In genomic region chr14:58639842-58640484, GRCh38 we compare ENCODE assay signal across 8 cellular contexts. TPM values are rescaled to one million over a fixed set of nuclear protein-coding genes. Genes with fewer than 3 reads are reported as not detected.
DNase-seq lines count a peak whose midpoint lies in the region; ATAC-seq and TF ChIP-seq lines count a peak whose summit lies in the region.

No MANE protein-coding gene starts in this region.

- H3K36me3 Mint-ChIP-seq in activated T-helper 2 cell treated with anti-CD3 and anti-CD28 coated beads, Interferon-gamma antibody, Interleukin-2, Interleukin-4, amounts not matched to agents 10 μg/mL and 5 μg/mL and 100 μg/mL, durations not matched to agents 14 hours and 24 hours and 36 hours (ENCODE audit: low read depth): peaks cover 25% of the 10 kb centered on the region

- H2AFZ ChIP-seq in trophoblast cell (ENCODE audit: insufficient read depth, low read length, poor library complexity): no peak overlapping the region

- peaks cover 17% of the 10 kb centered on the region for H3K79me2 ChIP-seq in trophoblast cell (ENCODE audit: control insufficient read depth, insufficient read depth, low read length, poor library complexity)

- H3K4me3 Mint-ChIP-seq in activated T-helper 2 cell treated with anti-CD3 and anti-CD28 coated beads, Interferon-gamma antibody, Interleukin-2, Interleukin-4, amounts not matched to agents 10 μg/mL and 5 μg/mL and 100 μg/mL, durations not matched to agents 14 hours and 24 hours and 36 hours (ENCODE audit: low read depth): peak overlapping the region; percentile 84

- H3K36me3 ChIP-seq in heart left ventricle (peaks cover 0 to 42% (median 12%) of the 10 kb centered on the region in 9 donors), trophoblast cell (ENCODE audit: control insufficient read depth in 1 of 2, insufficient read depth in 2 of 2, low read length in 2 of 2) (peaks cover 11 to 22% of the 10 kb centered on the region in 2 experiments)

- H3K27me3 ChIP-seq in AG04450 (ENCODE audit: control insufficient read depth, insufficient read depth, low read length): no peaks in the 10 kb centered on the region
- peaks cover 0 to 24% (median 0%) of the 10 kb centered on the region in 9 donors for H3K27me3 ChIP-seq in heart left ventricle
- H3K27me3 ChIP-seq in trophoblast cell (ENCODE audit: insufficient read depth, low read length): no peaks in the 10 kb centered on the region

- H3K4me1 Mint-ChIP-seq in activated T-helper 2 cell treated with anti-CD3 and anti-CD28 coated beads, Interferon-gamma antibody, Interleukin-2, Interleukin-4, amounts not matched to agents 10 μg/mL and 5 μg/mL and 100 μg/mL, durations not matched to agents 14 hours and 24 hours and 36 hours (ENCODE audit: low read depth): peaks cover 39% of the 10 kb centered on the region

- TF ChIP-seq CTCF in AG04450 (IDR thresholded peaks at IDR 0.05; ENCODE audit: low read depth, low read length) (peak; percentile 80), heart left ventricle (IDR thresholded peaks at IDR 0.05) (peak; percentile 31 to 73 (median 58))

- H4K91ac ChIP-seq in trophoblast cell (ENCODE audit: low read depth, low read length): no peak overlapping the region

- H4K12ac ChIP-seq in trophoblast cell (ENCODE audit: low read depth, low read length): no peak overlapping the region

- H2BK12ac ChIP-seq in trophoblast cell (ENCODE audit: low read length): no peak overlapping the region

- no peak overlapping the region for H3K27ac ChIP-seq in AG04450 (ENCODE audit: low read depth, low read length)
- no peak overlapping the region for H3K27ac ChIP-seq in heart left ventricle
- H3K27ac ChIP-seq in trophoblast cell (ENCODE audit: low read depth, low read length): peak overlapping the region; percentile 22

- no peak overlapping the region for H2AK5ac ChIP-seq in trophoblast cell (ENCODE audit: low read length)

- peaks cover 19% of the 10 kb centered on the region for H3K27me3 Mint-ChIP-seq in activated T-helper 2 cell treated with anti-CD3 and anti-CD28 coated beads, Interferon-gamma antibody, Interleukin-2, Interleukin-4, amounts not matched to agents 10 μg/mL and 5 μg/mL and 100 μg/mL, durations not matched to agents 14 hours and 24 hours and 36 hours (ENCODE audit: low read depth)

- H3K14ac ChIP-seq in trophoblast cell (ENCODE audit: low read length): no peak overlapping the region

- H3K79me1 ChIP-seq in trophoblast cell (ENCODE audit: low read length): peaks cover 20% of the 10 kb centered on the region

- 14 to 18% (median 17%) methylated on average over 5 of the region's 5 CpGs for WGBS in heart left ventricle, 4 donors
- WGBS in trophoblast cell (ENCODE audit: extremely low coverage, insufficient coverage, insufficient read length): no CpG with 5 or more reads among the region's 5 CpGs

- H3K4me1 ChIP-seq in heart left ventricle: peaks cover 0 to 35% (median 25%) of the 10 kb centered on the region in 12 donors
- peaks cover 2 to 3% of the 10 kb centered on the region in 2 experiments for H3K4me1 ChIP-seq in trophoblast cell (ENCODE audit: control insufficient read depth in 1 of 2, insufficient read depth in 2 of 2, low read length in 2 of 2)

- POLR2A ChIA-PET in AG04450 (lab: Yijun Ruan, JAX): interaction anchor here (0.9 to 1.2 kb wide), 2 partner anchors 98 to 138 kb away, joined by 3 to 7 read pairs; no protein-coding TSS in a partner anchor

- peak overlapping the region; percentile 80 for H3K4me2 ChIP-seq in trophoblast cell (ENCODE audit: low read length)

- H3K4ac ChIP-seq in trophoblast cell (ENCODE audit: low read depth, low read length): no peak overlapping the region

- CTCF ChIA-PET in AG04450 (lab: Charles Lee): interaction anchor here (0.6 to 6.4 kb wide), 10 partner anchors 22 to 612 kb away, joined by 3 to 81 read pairs (median 6); no protein-coding TSS in a partner anchor

- no peak overlapping the region for H4K8ac ChIP-seq in trophoblast cell (ENCODE audit: low read depth, low read length)

- H3K9me3 ChIP-seq in AG04450 (ENCODE audit: control insufficient read depth, insufficient read depth, low read length): no peaks in the 10 kb centered on the region; the same call in 1 of the 2 replicates
- no peaks in the 10 kb centered on the region for H3K9me3 ChIP-seq in heart left ventricle
- H3K9me3 ChIP-seq in trophoblast cell (ENCODE audit: insufficient read depth, low read depth, low read length): no peaks in the 10 kb centered on the region

- no peak overlapping the region for H3K9ac ChIP-seq in trophoblast cell (ENCODE audit: low read length)

- no peak overlapping the region for H3K23ac ChIP-seq in trophoblast cell (ENCODE audit: low read length)

- H3K18ac ChIP-seq in trophoblast cell (ENCODE audit: low read length): no peak overlapping the region

- intact Hi-C loops in activated T-helper 2 cell treated with anti-CD3 and anti-CD28 coated beads, Interferon-gamma antibody, Interleukin-2, Interleukin-4, amounts not matched to agents 10 μg/mL and 5 μg/mL and 100 μg/mL, durations not matched to agents 14 hours and 24 hours and 36 hours (cut with micrococcal nuclease): loop anchor here (2.0 to 5.0 kb wide), 4 partner anchors 109 to 382 kb away; partner anchors contain the start of genes KIAA0586 and TIMM9
- intact Hi-C loops in heart left ventricle (cut with DNase I): loop anchor here (2.0 to 10.0 kb wide), 10 partner anchors 135 to 415 kb away; no protein-coding TSS in a partner anchor

- peak overlapping the region; percentile 77 for H3K4me3 ChIP-seq in AG04450 (ENCODE audit: low read depth, low read length)
- peak overlapping the region; percentile 92 for H3K4me3 ChIP-seq in GM08714 (ENCODE audit: low read length)
- H3K4me3 ChIP-seq in heart left ventricle: peak overlapping the region in 9 of 12 donors; percentile 46 to 90 (median 77)
- no peak overlapping the region for H3K4me3 ChIP-seq in trophoblast cell (ENCODE audit: low read depth, low read length)

- no peak overlapping the region for H3K27ac Mint-ChIP-seq in activated T-helper 2 cell treated with anti-CD3 and anti-CD28 coated beads, Interferon-gamma antibody, Interleukin-2, Interleukin-4, amounts not matched to agents 10 μg/mL and 5 μg/mL and 100 μg/mL, durations not matched to agents 14 hours and 24 hours and 36 hours

- no peak overlapping the region for H2BK120ac ChIP-seq in trophoblast cell (ENCODE audit: insufficient read depth, low read length, poor library complexity)

- no peak for TF ChIP-seq POLR2A in heart left ventricle (IDR thresholded peaks at IDR 0.05)

- no peaks in the 10 kb centered on the region for H3K9me3 Mint-ChIP-seq in activated T-helper 2 cell treated with anti-CD3 and anti-CD28 coated beads, Interferon-gamma antibody, Interleukin-2, Interleukin-4, amounts not matched to agents 10 μg/mL and 5 μg/mL and 100 μg/mL, durations not matched to agents 14 hours and 24 hours and 36 hours

- ATAC-seq in heart left ventricle (peak; percentile 57 to 76 (median 62)), GM18520 (IDR thresholded peaks at IDR 0.05; ENCODE audit: unreplicated experiment) (no peak)
- ATAC-seq in activated CD4-positive, CD25-positive, alpha-beta regulatory T cell treated with anti-CD3 and anti-CD28 coated beads, Interleukin-2, amount 50 U/mL, for 24 hours: no peak

- H2BK5ac ChIP-seq in trophoblast cell (ENCODE audit: low read depth, low read length, poor library complexity): no peak overlapping the region

- peak; percentile 49 for DNase-seq in AG04450 (ENCODE audit: low read depth, low spot score)
- peak; percentile 56 to 72 for DNase-seq in NCI-H1930 (lab: John Stamatoyannopoulos, UW)
- no peak for DNase-seq in activated T-helper 2 cell treated with anti-CD3 and anti-CD28 coated beads, Interferon-gamma antibody, Interleukin-2, Interleukin-4, amounts not matched to agents 10 μg/mL and 5 μg/mL and 100 μg/mL, durations not matched to agents 14 hours and 24 hours and 36 hours (ENCODE audit: low spot score)
- peak in 4 of 5 donors; percentile 34 to 49 (median 47) for DNase-seq in heart left ventricle
- peak; percentile 21 to 60 for DNase-seq in trophoblast cell

RNA-seq across cellular contexts. Expression of gene DACT1, which starts 2.2 kb away (rescaled TPM):
- polyA plus RNA-seq in AG04450 (2011; rRNA removed): 6.1 and 6.2 TPM in 2 replicates
- polyA minus RNA-seq in AG04450 (2011; rRNA and poly(A)+ RNA removed): 7.3 and 7.9 TPM in 2 replicates
- total RNA-seq in activated T-helper 2 cell treated with anti-CD3 and anti-CD28 coated beads, Interferon-gamma antibody, Interleukin-2, Interleukin-4, amounts not matched to agents 10 μg/mL and 5 μg/mL and 100 μg/mL, durations not matched to agents 14 hours and 24 hours and 36 hours: 6.6 and 7.8 TPM in 2 replicates
- 1 to 10 TPM; 1.3 to 7.2 (median 3.1) TPM for total RNA-seq in heart left ventricle
- 1 to 10 TPM in 1 of 2 donors, under 1 TPM in 1; 0.57 to 1.7 TPM for polyA plus RNA-seq in heart left ventricle
- 75.1 and 80.9 TPM in 2 replicates for polyA plus RNA-seq in trophoblast cell (2013)

Comparison
In these comparisons a context has a peak if more than half of its experiments do, and no peak if none do; other contexts are left out.
1. ATAC-seq: peak in heart left ventricle (4 of 4); none in GM18520 (single experiment) and activated CD4-positive, CD25-positive, alpha-beta regulatory T cell treated with anti-CD3 and anti-CD28 coated beads, Interleukin-2, amount 50 U/mL, for 24 hours (0 of 2).